In genomic region chr17:58329808-58330543, GRCh38 we compare ENCODE assay signal across 7 cellular contexts. TPM values are rescaled to one million over a fixed set of nuclear protein-coding genes. Genes with fewer than 3 reads are reported as not detected.
DNase-seq lines count a peak whose midpoint lies in the region; ATAC-seq and TF ChIP-seq lines count a peak whose summit lies in the region.

No MANE protein-coding gene starts in this region.

- ATAC-seq in GM19463 (IDR thresholded peaks at IDR 0.05; ENCODE audit: unreplicated experiment) (peak; percentile 4), HG03439 (IDR thresholded peaks at IDR 0.05; ENCODE audit: unreplicated experiment) (peak; percentile 13)

- peaks cover 44% of the 10 kb centered on the region for H3K4me1 Mint-ChIP-seq in activated CD4-positive, alpha-beta memory T cell treated with anti-CD3 and anti-CD28 coated beads for 36 hours (ENCODE audit: low read depth)
- peaks cover 74% of the 10 kb centered on the region for H3K4me1 Mint-ChIP-seq in nephron progenitor cell

- CTCF ChIA-PET in activated CD4-positive, alpha-beta memory T cell treated with anti-CD3 and anti-CD28 coated beads for 36 hours (lab: Charles Lee): interaction anchor here (1.5 to 4.7 kb wide), 2 partner anchors 14 to 22 kb away, joined by 3 to 58 read pairs; partner anchors contain the start of gene SUPT4H1
- CTCF ChIA-PET in mammary epithelial cell (lab: Charles Lee; ENCODE audit: low non-redundant PET): no interaction called here

- peak overlapping the region; percentile 98 for H3K27ac Mint-ChIP-seq in activated CD4-positive, alpha-beta memory T cell treated with anti-CD3 and anti-CD28 coated beads for 36 hours
- H3K27ac Mint-ChIP-seq in nephron progenitor cell: no peak overlapping the region

- H4K20me1 ChIP-seq in mammary epithelial cell (ENCODE audit: insufficient read depth, low read length): no peaks in the 10 kb centered on the region

- peak overlapping the region; percentile 92 for H3K4me3 Mint-ChIP-seq in activated CD4-positive, alpha-beta memory T cell treated with anti-CD3 and anti-CD28 coated beads for 36 hours
- H3K4me3 Mint-ChIP-seq in nephron progenitor cell: peak overlapping the region; percentile 79

- intact Hi-C loops in activated CD4-positive, alpha-beta memory T cell treated with anti-CD3 and anti-CD28 coated beads for 36 hours (cut with micrococcal nuclease): loop anchor here (1.0 to 10.0 kb wide), 7 partner anchors 8 to 1497 kb away; partner anchors contain the start of genes RNF43, SUPT4H1 and TRIM37
- intact Hi-C loops in mammary epithelial cell (cut with micrococcal nuclease): no loop called here

- H3K36me3 ChIP-seq in mammary epithelial cell (ENCODE audit: insufficient read depth, low read length): no peaks in the 10 kb centered on the region

- dilution Hi-C loops in mammary epithelial cell (cut with HindIII; ENCODE audit: low sequenced_read_pairs): loop anchor here (5.0 kb wide), 1 partner anchor 48 kb away; the partner anchor contains the start of gene MPO

- peaks cover 63% of the 10 kb centered on the region for H3K36me3 Mint-ChIP-seq in activated CD4-positive, alpha-beta memory T cell treated with anti-CD3 and anti-CD28 coated beads for 36 hours
- no peaks in the 10 kb centered on the region for H3K36me3 Mint-ChIP-seq in nephron progenitor cell (ENCODE audit: low read depth)

- H3K4me3 ChIP-seq in mammary epithelial cell (replicated peaks in 1 of 3; ENCODE audit: insufficient read depth in 1 of 3, low read depth in 2 of 3, low read length in 3 of 3): no peak overlapping the region

- H3K9me3 Mint-ChIP-seq in activated CD4-positive, alpha-beta memory T cell treated with anti-CD3 and anti-CD28 coated beads for 36 hours: peaks cover 6% of the 10 kb centered on the region
- H3K9me3 Mint-ChIP-seq in nephron progenitor cell: no peaks in the 10 kb centered on the region

- POLR2A ChIA-PET in activated CD4-positive, alpha-beta memory T cell treated with anti-CD3 and anti-CD28 coated beads for 36 hours (lab: Charles Lee): interaction anchor here (3.7 to 18.5 kb wide), 4 partner anchors 0 to 22 kb away, joined by 23 to 1114 read pairs (median 616); partner anchors contain the start of genes SUPT4H1 and TSPOAP1

- 86% methylated on average over 4 of the region's 4 CpGs for WGBS in mammary epithelial cell (ENCODE audit: low coverage, missing lambda C conversion rate)

- no peak overlapping the region for H3K27ac ChIP-seq in mammary epithelial cell (ENCODE audit: insufficient read depth, low read depth, low read length)

- in situ Hi-C loops in mammary epithelial cell (cut with MboI; ENCODE audit: low sequenced_read_pairs in 2 of 2): no loop called here

- H3K4me2 ChIP-seq in mammary epithelial cell (ENCODE audit: insufficient read depth, low read depth, low read length): no peak overlapping the region

- BruUV-seq in mammary epithelial cell (replicated peaks; lab: Mats Ljungman, UMichigan): no TSS peak

- no peak overlapping the region for H2AFZ ChIP-seq in mammary epithelial cell (ENCODE audit: low read depth, low read length)

- H3K79me2 ChIP-seq in mammary epithelial cell (ENCODE audit: insufficient read depth, low read length): no peaks in the 10 kb centered on the region

- H3K9ac ChIP-seq in mammary epithelial cell (ENCODE audit: insufficient read depth, low read length): no peak overlapping the region

- peak; percentile 76 for DNase-seq in activated CD4-positive, alpha-beta memory T cell treated with anti-CD3 and anti-CD28 coated beads for 36 hours
- no peak for DNase-seq in nephron progenitor cell
- DNase-seq in T-helper 9 cell: no peak
- DNase-seq in anterior cingulate cortex (lab: John Stamatoyannopoulos, UW): no peak
- DNase-seq in mammary epithelial cell: no peak

- peaks cover 25% of the 10 kb centered on the region for H3K27me3 Mint-ChIP-seq in activated CD4-positive, alpha-beta memory T cell treated with anti-CD3 and anti-CD28 coated beads for 36 hours
- peaks cover 11% of the 10 kb centered on the region for H3K27me3 Mint-ChIP-seq in nephron progenitor cell (ENCODE audit: low read depth, poor library complexity)

- H3K27me3 ChIP-seq in mammary epithelial cell (ENCODE audit: insufficient read depth, low read length): peaks cover 6% of the 10 kb centered on the region

- TF ChIP-seq CTCF in nephron progenitor cell (IDR thresholded peaks at IDR 0.05) (no peak), mammary epithelial cell (conservative IDR thresholded peaks at IDR 0.05 in 1 of 2, IDR thresholded peaks at IDR 0.05 in 1 of 2; ENCODE audit: extremely low read depth in 1 of 2, insufficient read depth in 1 of 2, low read depth in 1 of 2, low read length in 2 of 2) (no peak)

- no peaks in the 10 kb centered on the region for H3K9me3 ChIP-seq in mammary epithelial cell (replicated peaks; ENCODE audit: insufficient read depth, low read length)

- peaks cover under 1% of the 10 kb centered on the region for H3K4me1 ChIP-seq in mammary epithelial cell (ENCODE audit: insufficient read depth, low read length)

RNA-seq across cellular contexts. Expression of gene TSPOAP1, which starts 1.4 kb away (rescaled TPM):
- total RNA-seq in activated CD4-positive, alpha-beta memory T cell treated with anti-CD3 and anti-CD28 coated beads for 36 hours: 10 to 100 TPM; 21.6 to 22.7 TPM
- under 1 TPM; 0.05 to 0.17 TPM for total RNA-seq in mammary epithelial cell
- not detected for polyA plus RNA-seq in mammary epithelial cell
- not detected for polyA minus RNA-seq in mammary epithelial cell

RNA-seq across cellular contexts. Expression of gene SUPT4H1, which starts 22.0 kb away (rescaled TPM):
- total RNA-seq in activated CD4-positive, alpha-beta memory T cell treated with anti-CD3 and anti-CD28 coated beads for 36 hours: 100 to 1,000 TPM; 113 to 114 TPM
- 10 to 100 TPM; 32.3 to 55.3 TPM for total RNA-seq in mammary epithelial cell
- 94.7 TPM for polyA plus RNA-seq in mammary epithelial cell
- polyA minus RNA-seq in mammary epithelial cell: 126 TPM

RNA-seq across cellular contexts. Expression of gene MPO, which starts 49.2 kb away (rescaled TPM):
- total RNA-seq in activated CD4-positive, alpha-beta memory T cell treated with anti-CD3 and anti-CD28 coated beads for 36 hours: under 1 TPM; 0.17 to 0.22 TPM
- not detected for total RNA-seq in mammary epithelial cell
- polyA plus RNA-seq in mammary epithelial cell: not detected
- polyA minus RNA-seq in mammary epithelial cell: not detected

Comparison
In these comparisons a context has a peak if more than half of its experiments do, and no peak if none do; other contexts are left out.
1. RNA of gene TSPOAP1, which starts 1.4 kb away (total RNA-seq): 21.6 to 22.7 TPM in activated CD4-positive, alpha-beta memory T cell treated with anti-CD3 and anti-CD28 coated beads for 36 hours; 0.05 to 0.17 TPM in mammary epithelial cell; every median in the first group is over 10 times any median in the second.